In genomic region chr5:157252741-157253465, GRCh38 we compare ENCODE assay signal across 8 cellular contexts. TPM values are rescaled to one million over a fixed set of nuclear protein-coding genes. Genes with fewer than 3 reads are reported as not detected.
DNase-seq lines count a peak whose midpoint lies in the region; ATAC-seq lines count a peak whose summit lies in the region.

No MANE protein-coding gene starts in this region.

- H3K4me3 ChIP-seq in thymus (ENCODE audit: low read length): no peak overlapping the region

- no peaks in the 10 kb centered on the region for H3K27me3 ChIP-seq in thymus (ENCODE audit: control insufficient read depth, insufficient read depth)

- ATAC-seq in left cardiac atrium (peak; percentile 56 to 60), HG03064 (IDR thresholded peaks at IDR 0.05; ENCODE audit: low read depth, unreplicated experiment) (peak; percentile 95), esophagus mucosa (peak; percentile 41)

- intact Hi-C loops in left cardiac atrium (cut with DNase I): loop anchor here (1.0 to 10.0 kb wide), 4 partner anchors 54 to 106 kb away; no protein-coding TSS in a partner anchor
- intact Hi-C loops in cardiac septum (cut with DNase I): loop anchor here (2.0 kb wide), 1 partner anchor 60 kb away; no protein-coding TSS in a partner anchor

- DNase-seq in left cardiac atrium (no peak), cardiac septum (ENCODE audit: low spot score) (no peak), UCSD-AML1 (lab: John Stamatoyannopoulos, UW; ENCODE audit: unreplicated experiment) (peak; percentile 74), DMS153 (lab: John Stamatoyannopoulos, UW) (no peak), iPS-NIHi7 (ENCODE audit: extremely low spot score) (no peak)

- H3K4me1 ChIP-seq in thymus (ENCODE audit: control insufficient read depth, insufficient read depth, low read length): peaks cover 16% of the 10 kb centered on the region

- H3K27ac ChIP-seq in thymus (ENCODE audit: low read depth): peak overlapping the region; percentile 94

- 6% methylated on average over 4 of the region's 4 CpGs for WGBS in thymus

- H3K36me3 ChIP-seq in thymus (ENCODE audit: control insufficient read depth, insufficient read depth): peaks cover 36% of the 10 kb centered on the region

- no peaks in the 10 kb centered on the region for H3K9me3 ChIP-seq in thymus (ENCODE audit: control insufficient read depth)

RNA-seq across cellular contexts. Expression of gene CYFIP2, which starts 13.0 kb away (rescaled TPM):
- total RNA-seq in left cardiac atrium: 10 to 100 TPM; 18.1 to 27.6 TPM
- total RNA-seq in cardiac septum: 23.1 TPM
- total RNA-seq in esophagus mucosa: 2.1 TPM
- polyA plus RNA-seq in thymus: 102 TPM

Comparison
In these comparisons a context has a peak if more than half of its experiments do, and no peak if none do; other contexts are left out.
1. ATAC-seq: peak in every context shown above with its lines; median percentile 95 in HG03064; 58 in left cardiac atrium; 41 in esophagus mucosa.